Comparison of ENCODE assay signal across 8 cellular contexts in the genomic region with DNA sequence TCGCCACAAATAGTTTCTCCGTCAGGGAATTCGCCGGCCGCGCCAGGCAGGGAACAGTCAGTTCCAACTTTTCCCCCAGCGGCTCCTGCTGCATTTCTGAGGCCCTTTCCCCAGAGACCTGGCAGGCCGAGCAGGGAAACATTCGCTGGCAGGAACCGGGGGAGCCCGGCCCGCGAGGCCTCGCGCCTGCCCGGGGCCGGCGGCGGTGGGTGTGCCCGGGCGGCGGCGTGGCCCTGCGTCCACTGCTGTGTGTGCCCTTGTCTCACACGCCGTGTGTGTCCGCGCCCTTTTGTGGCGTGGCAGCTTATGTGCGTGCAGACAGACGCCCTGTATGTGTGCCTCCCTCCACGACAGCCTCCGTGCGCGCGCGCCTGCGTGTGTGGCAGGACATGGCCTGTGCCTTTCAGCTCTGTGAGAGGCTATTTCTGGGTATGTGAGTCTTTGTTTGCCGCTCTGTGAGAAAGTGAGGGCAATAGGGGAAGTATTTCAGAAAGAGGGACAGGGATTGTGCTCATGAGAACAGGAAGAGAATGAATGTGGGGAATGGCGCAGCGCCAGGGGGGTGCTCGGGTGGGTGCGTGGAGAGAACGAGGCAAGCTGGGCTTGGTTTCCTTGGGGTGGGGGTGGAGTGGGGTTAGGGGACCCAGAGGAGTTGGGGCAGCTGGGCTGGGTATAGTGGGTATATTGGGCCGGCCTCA. TPM values are rescaled to one million over a fixed set of nuclear protein-coding genes. Genes with fewer than 3 reads are reported as not detected.
DNase-seq lines count a peak whose midpoint lies in the region; ATAC-seq, FAIRE-seq and TF ChIP-seq lines count a peak whose summit lies in the region.

No MANE protein-coding gene starts in this region.

- ATAC-seq in left lobe of liver, result peak; percentile 62

- FAIRE-seq in GM12891 (lab: Jason Lieb, UNC), result peak; percentile 16

- no peak for TF ChIP-seq POLR2A in GM12891 (IDR thresholded peaks at IDR 0.05; ENCODE audit: low read depth, low read length)

- DNase-seq in 8988T (peak; percentile 86), GM12891 (ENCODE audit: insufficient read length, low spot score) (no peak), SW480 (ENCODE audit: low spot score) (peak; percentile 48), dedifferentiated amniotic fluid mesenchymal stem cell (ENCODE audit: extremely low spot score) (peak; percentile 76), left lobe of liver (ENCODE audit: low spot score) (no peak), HuH-7 (ENCODE audit: low spot score) (no peak), DMS79 (lab: John Stamatoyannopoulos, UW) (no peak)
- peak in 4 of 6 experiments; percentile 9 to 62 (median 42) for DNase-seq in stimulated activated naive CD4-positive, alpha-beta T cell (lab: John Stamatoyannopoulos, UW)

TF ChIP-seq in GM12891, 5 proteins besides CTCF, POLR2A, EP300 and RAD21:
- TF ChIP-seq PAX5 (IDR thresholded peaks at IDR 0.05; ENCODE audit: insufficient read depth, low read length, severe bottlenecking), result no peak
- no peak for TF ChIP-seq POLR2AphosphoS5 (IDR thresholded peaks at IDR 0.05; ENCODE audit: low read depth, low read length)
- no peak for TF ChIP-seq SPI1 (IDR thresholded peaks at IDR 0.05; ENCODE audit: low read depth, low read length)
- TF ChIP-seq POU2F2 (IDR thresholded peaks at IDR 0.05; ENCODE audit: low read depth, low read length), result no peak
- no peak for TF ChIP-seq TAF1 (IDR thresholded peaks at IDR 0.05; ENCODE audit: low read depth, low read length)

RNA-seq across cellular contexts. Expression of a gene that starts 0.7 kb away (rescaled TPM):
- polyA plus RNA-seq in GM12891 (2012; ENCODE audit: low read depth, missing spikeins), result 4.5 TPM
- total RNA-seq in left lobe of liver, result 2.2 TPM

RNA-seq across cellular contexts. Expression of a gene that starts 16.9 kb away (rescaled TPM):
- polyA plus RNA-seq in GM12891 (2012; ENCODE audit: low read depth, missing spikeins), result 17.7 TPM
- total RNA-seq in left lobe of liver, result 16.1 TPM

RNA-seq across cellular contexts. Expression of a gene that starts 22.2 kb away (rescaled TPM):
- polyA plus RNA-seq in GM12891 (2012; ENCODE audit: low read depth, missing spikeins), result 29.6 TPM
- total RNA-seq in left lobe of liver, result 7.8 TPM

RNA-seq across cellular contexts. Expression of a gene that starts 38.9 kb away (rescaled TPM):
- not detected for polyA plus RNA-seq in GM12891 (2012; ENCODE audit: low read depth, missing spikeins)
- not detected for total RNA-seq in left lobe of liver

Comparison
In these comparisons a context has a peak if more than half of its experiments do, and no peak if none do; other contexts are left out.
1. DNase-seq: peak in 8988T (single experiment), SW480 (single experiment), dedifferentiated amniotic fluid mesenchymal stem cell (single experiment) and stimulated activated naive CD4-positive, alpha-beta T cell (4 of 6); none in GM12891 (single experiment), left lobe of liver (single experiment), HuH-7 (single experiment) and DMS79 (single experiment).